In the genomic region with DNA sequence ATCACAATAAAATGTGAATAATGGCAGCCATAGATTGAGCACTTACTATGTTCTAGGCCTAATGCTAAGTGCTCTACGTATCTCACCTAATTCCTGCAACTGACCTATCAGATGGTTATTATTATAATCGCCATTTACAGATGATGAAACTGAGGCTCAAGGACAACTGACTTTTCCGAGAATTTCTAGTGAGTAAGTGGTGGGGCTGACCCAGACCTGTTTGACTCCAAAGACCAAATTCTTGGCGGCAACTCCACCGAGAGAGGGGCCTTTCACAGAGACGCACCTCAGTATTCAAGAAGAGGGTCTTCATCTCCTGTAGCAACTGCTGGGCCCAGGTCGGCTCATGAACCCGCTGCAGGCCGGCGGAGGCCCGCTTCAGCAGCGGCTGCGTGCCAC, we compare ENCODE assay signal across 8 cellular contexts. TPM values are rescaled to one million over a fixed set of nuclear protein-coding genes. Genes with fewer than 3 reads are reported as not detected.
DNase-seq lines count a peak whose midpoint lies in the region; ATAC-seq and TF ChIP-seq lines count a peak whose summit lies in the region.

No MANE protein-coding gene starts in this region.

- peaks cover 34% of the 10 kb centered on the region for H3K79me2 ChIP-seq in neural progenitor cell (ENCODE audit: low read depth)

- H3K36me3 Mint-ChIP-seq in CD4-positive, CD25-positive, alpha-beta regulatory T cell = peaks cover 22% of the 10 kb centered on the region
- peaks cover 53% of the 10 kb centered on the region for H3K36me3 Mint-ChIP-seq in effector memory CD8-positive, alpha-beta T cell (ENCODE audit: insufficient read depth)
- peaks cover 15% of the 10 kb centered on the region for H3K36me3 Mint-ChIP-seq in neural progenitor cell

- H3K36me3 ChIP-seq in CD4-positive, CD25-positive, alpha-beta regulatory T cell (ENCODE audit: control insufficient read depth, insufficient read depth, low read length) = peaks cover 28% of the 10 kb centered on the region
- H3K36me3 ChIP-seq in NT2/D1 (ENCODE audit: insufficient read depth, insufficient read length, low read length) = peaks cover 69% of the 10 kb centered on the region
- H3K36me3 ChIP-seq in neural progenitor cell = no peaks in the 10 kb centered on the region

- no peaks in the 10 kb centered on the region for H3K9me3 ChIP-seq in CD4-positive, CD25-positive, alpha-beta regulatory T cell (ENCODE audit: control insufficient read depth in 2 of 2, low read length in 2 of 2)
- H3K9me3 ChIP-seq in NT2/D1 (ENCODE audit: insufficient read depth, low read length) = no peaks in the 10 kb centered on the region
- H3K9me3 ChIP-seq in neural progenitor cell (ENCODE audit: low read depth) = no peaks in the 10 kb centered on the region

- peaks cover 6 to 64% (median 27%) of the 10 kb centered on the region in 4 donors for H3K4me1 Mint-ChIP-seq in CD4-positive, CD25-positive, alpha-beta regulatory T cell
- peaks cover 21 to 22% of the 10 kb centered on the region in 2 donors for H3K4me1 Mint-ChIP-seq in effector memory CD8-positive, alpha-beta T cell (ENCODE audit: low read depth in 2 of 2)
- H3K4me1 Mint-ChIP-seq in neural progenitor cell = peaks cover 28% of the 10 kb centered on the region

- ATAC-seq in CD4-positive, CD25-positive, alpha-beta regulatory T cell (ENCODE audit: low read depth in 2 of 2) = no peak
- ATAC-seq in effector memory CD8-positive, alpha-beta T cell (replicated peaks) = no peak
- no peak for ATAC-seq in GM18519 (IDR thresholded peaks at IDR 0.05; ENCODE audit: low FRiP score, unreplicated experiment)

- no peak for TF ChIP-seq CTCF in neural progenitor cell (IDR thresholded peaks at IDR 0.05)

- peaks cover 3% of the 10 kb centered on the region for H3F3A ChIP-seq in neural progenitor cell (ENCODE audit: low read depth)

- DNase-seq in CD4-positive, CD25-positive, alpha-beta regulatory T cell = no peak
- DNase-seq in NT2/D1 (ENCODE audit: low read depth, low spot score) = no peak
- no peak for DNase-seq in effector memory CD8-positive, alpha-beta T cell
- no peak for DNase-seq in neural progenitor cell (ENCODE audit: low spot score)
- DNase-seq in SW 1271 (lab: John Stamatoyannopoulos, UW) = no peak
- no peak for DNase-seq in NCI-H2171 (lab: John Stamatoyannopoulos, UW)
- DNase-seq in globus pallidus (ENCODE audit: low spot score) = no peak

- peak overlapping the region; percentile 93 for H2AFZ ChIP-seq in neural progenitor cell (replicated peaks)

- peak overlapping the region; percentile 89 for H3K4me2 ChIP-seq in neural progenitor cell

- H3K9me3 Mint-ChIP-seq in CD4-positive, CD25-positive, alpha-beta regulatory T cell = no peaks in the 10 kb centered on the region
- no peaks in the 10 kb centered on the region for H3K9me3 Mint-ChIP-seq in effector memory CD8-positive, alpha-beta T cell
- no peaks in the 10 kb centered on the region for H3K9me3 Mint-ChIP-seq in neural progenitor cell

- peak overlapping the region; percentile 96 for H3K27ac ChIP-seq in CD4-positive, CD25-positive, alpha-beta regulatory T cell (ENCODE audit: insufficient read depth, low read length, poor library complexity, severe bottlenecking)
- H3K27ac ChIP-seq in neural progenitor cell = no peak overlapping the region

- peak overlapping the region; percentile 97 to 100 (median 98) for H3K4me3 Mint-ChIP-seq in CD4-positive, CD25-positive, alpha-beta regulatory T cell
- H3K4me3 Mint-ChIP-seq in effector memory CD8-positive, alpha-beta T cell = peak overlapping the region; percentile 91
- peak overlapping the region; percentile 97 for H3K4me3 Mint-ChIP-seq in neural progenitor cell

- H3K27ac Mint-ChIP-seq in CD4-positive, CD25-positive, alpha-beta regulatory T cell = peak overlapping the region in 2 of 3 donors; percentile 99
- peak overlapping the region; percentile 96 to 99 for H3K27ac Mint-ChIP-seq in effector memory CD8-positive, alpha-beta T cell
- no peak overlapping the region for H3K27ac Mint-ChIP-seq in neural progenitor cell

- H3K27me3 Mint-ChIP-seq in CD4-positive, CD25-positive, alpha-beta regulatory T cell = no peaks in the 10 kb centered on the region
- no peaks in the 10 kb centered on the region for H3K27me3 Mint-ChIP-seq in effector memory CD8-positive, alpha-beta T cell
- peaks cover 8% of the 10 kb centered on the region for H3K27me3 Mint-ChIP-seq in neural progenitor cell (ENCODE audit: insufficient read depth, low read depth)

- peak overlapping the region; percentile 72 for H3K4me3 ChIP-seq in CD4-positive, CD25-positive, alpha-beta regulatory T cell (ENCODE audit: low read depth, low read length)
- H3K4me3 ChIP-seq in NT2/D1 (ENCODE audit: insufficient read length, low read depth) (peak overlapping the region; percentile 91), neural progenitor cell (peak overlapping the region; percentile 82)

- no peaks in the 10 kb centered on the region for H3K27me3 ChIP-seq in CD4-positive, CD25-positive, alpha-beta regulatory T cell (ENCODE audit: control insufficient read depth, insufficient read depth, low read length)
- H3K27me3 ChIP-seq in NT2/D1 (ENCODE audit: insufficient read depth, insufficient read length) = no peaks in the 10 kb centered on the region
- no peaks in the 10 kb centered on the region for H3K27me3 ChIP-seq in neural progenitor cell

- H3K4me1 ChIP-seq in CD4-positive, CD25-positive, alpha-beta regulatory T cell (ENCODE audit: control insufficient read depth, insufficient read depth, low read length, poor library complexity, severe bottlenecking) = peaks cover 33% of the 10 kb centered on the region
- H3K4me1 ChIP-seq in NT2/D1 (ENCODE audit: insufficient read depth, insufficient read length) = peaks cover 13% of the 10 kb centered on the region
- peaks cover 14% of the 10 kb centered on the region for H3K4me1 ChIP-seq in neural progenitor cell

- H3K9ac ChIP-seq in NT2/D1 (ENCODE audit: insufficient read length, low read depth) (peak overlapping the region; percentile 97), neural progenitor cell (peak overlapping the region; percentile 51)

- H4K20me1 ChIP-seq in neural progenitor cell (ENCODE audit: low read depth) = no peaks in the 10 kb centered on the region

RNA-seq across cellular contexts. Expression of a gene that starts 0.6 kb away (rescaled TPM):
- 14.2 TPM for total RNA-seq in CD4-positive, CD25-positive, alpha-beta regulatory T cell
- 1 to 10 TPM; 4.6 to 6.2 (median 5.5) TPM for polyA plus RNA-seq in CD4-positive, CD25-positive, alpha-beta regulatory T cell
- 6.0 and 13.7 TPM in 2 replicates for total RNA-seq in neural progenitor cell (ENCODE audit: low replicate concordance)

RNA-seq across cellular contexts. Expression of a gene that starts 0.6 kb away (rescaled TPM):
- total RNA-seq in CD4-positive, CD25-positive, alpha-beta regulatory T cell = 123 TPM
- 100 to 1,000 TPM; 191 to 216 (median 204) TPM for polyA plus RNA-seq in CD4-positive, CD25-positive, alpha-beta regulatory T cell
- total RNA-seq in neural progenitor cell (ENCODE audit: low replicate concordance) = 204 and 220 TPM in 2 replicates

RNA-seq across cellular contexts. Expression of a gene that starts 12.7 kb away (rescaled TPM):
- total RNA-seq in CD4-positive, CD25-positive, alpha-beta regulatory T cell = not detected
- under 1 TPM in 1 of 4 donors, not detected in 3; 0.09 TPM for polyA plus RNA-seq in CD4-positive, CD25-positive, alpha-beta regulatory T cell
- total RNA-seq in neural progenitor cell (ENCODE audit: low replicate concordance) = not detected in 2 replicates

RNA-seq across cellular contexts. Expression of a gene that starts 16.1 kb away (rescaled TPM):
- 2.7 TPM for total RNA-seq in CD4-positive, CD25-positive, alpha-beta regulatory T cell
- polyA plus RNA-seq in CD4-positive, CD25-positive, alpha-beta regulatory T cell = 1 to 10 TPM in 3 of 4 donors, under 1 TPM in 1; 0.68 to 1.8 (median 1.5) TPM
- 5.6 and 5.8 TPM in 2 replicates for total RNA-seq in neural progenitor cell (ENCODE audit: low replicate concordance)

RNA-seq across cellular contexts. Expression of a gene that starts 21.2 kb away (rescaled TPM):
- 10.3 TPM for total RNA-seq in CD4-positive, CD25-positive, alpha-beta regulatory T cell
- 10 to 100 TPM; 12.0 to 15.5 (median 14.1) TPM for polyA plus RNA-seq in CD4-positive, CD25-positive, alpha-beta regulatory T cell
- 6.5 and 16.4 TPM in 2 replicates for total RNA-seq in neural progenitor cell (ENCODE audit: low replicate concordance)
